ENCODE assay signal across 22 cellular contexts in the genomic region with DNA sequence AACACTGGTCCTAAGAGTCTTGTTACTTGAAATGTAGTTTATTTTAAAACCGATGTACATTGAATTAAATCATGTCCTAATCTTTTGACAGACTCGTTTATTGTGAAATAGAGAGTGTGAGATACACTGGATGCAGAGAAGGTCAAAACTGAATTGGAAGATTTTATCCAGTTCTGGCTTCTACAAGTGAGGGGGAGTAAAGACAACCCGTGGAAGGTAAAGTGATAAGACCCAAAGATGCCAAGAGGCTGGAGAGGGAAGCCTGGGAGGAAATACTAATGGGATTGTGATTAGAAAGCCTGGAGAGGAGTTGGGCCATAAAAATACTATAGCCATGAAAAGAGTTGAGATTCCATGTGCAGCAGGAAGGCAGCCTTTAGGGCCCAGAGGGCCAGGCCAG.
"Had no signal": no experiment of that assay in that cellular context is flagged by ENCODE, and none has a peak within 500 bp of the region (broad histone marks: within the 10 kb centered on the region; RNA-seq: fewer than 3 reads in every experiment).

No MANE protein-coding gene starts in this region.

- H3K4me3 ChIP-seq: coronary artery, dorsolateral prefrontal cortex, esophagus squamous epithelium, gastrocnemius medialis, heart right ventricle, left lung, lower lobe of right lung, mucosa of descending colon had no signal

- DNase-seq: dermis blood vessel endothelial cell; dorsolateral prefrontal cortex; effector CD4-positive, alpha-beta T cell; effector memory CD4-positive, alpha-beta T cell; erythroblast; esophagus squamous epithelium; foreskin fibroblast; foreskin melanocyte; gastrocnemius medialis; glutamatergic neuron; head of caudate nucleus; heart right ventricle; hippocampal formation; left cardiac atrium; left lung; left ventricle myocardium superior; lower lobe of right lung; mucosa of descending colon; naive B cell; naive thymus-derived CD8-positive, alpha-beta T cell had no signal

- H3K27me3 ChIP-seq: esophagus squamous epithelium, gastrocnemius medialis, heart right ventricle, left lung had no signal

- H3K9me3 ChIP-seq: esophagus squamous epithelium, gastrocnemius medialis, heart right ventricle, lower lobe of right lung, mucosa of descending colon had no signal

- H3K36me3 ChIP-seq: esophagus squamous epithelium, gastrocnemius medialis, heart right ventricle, left lung, lower lobe of right lung had no signal

- H3K4me1 ChIP-seq: esophagus squamous epithelium, gastrocnemius medialis, heart right ventricle, left lung, lower lobe of right lung had no signal

- H3K27ac ChIP-seq: coronary artery, dorsolateral prefrontal cortex, epithelial cell of prostate, esophagus squamous epithelium, gastrocnemius medialis, heart right ventricle, left lung, lower lobe of right lung had no signal
